19 cellular contexts compared by ENCODE assay signal in genomic region chr10:71203124-71203523, GRCh38. TPM values are rescaled to one million over a fixed set of nuclear protein-coding genes. Genes with fewer than 3 reads are reported as not detected.
DNase-seq lines count a peak whose midpoint lies in the region; ATAC-seq and TF ChIP-seq lines count a peak whose summit lies in the region.
"Had no signal": no experiment of that assay in that cellular context is flagged by ENCODE, and none has a peak within 500 bp of the region (broad histone marks: within the 10 kb centered on the region; RNA-seq: fewer than 3 reads in every experiment).

No MANE protein-coding gene starts in this region.

- H3K4me3 ChIP-seq in left ventricle myocardium inferior: no peak overlapping the region
- H3K4me3 ChIP-seq: BLaER1, HAP-1 had no signal

- TF ChIP-seq CTCF in left ventricle myocardium inferior (IDR thresholded peaks at IDR 0.05; ENCODE audit: borderline replicate concordance): no peak

- no peaks in the 10 kb centered on the region for H3K27me3 ChIP-seq in left ventricle myocardium inferior (ENCODE audit: low read depth)
- H3K27me3 ChIP-seq: BLaER1 had no signal

- peaks cover 16% of the 10 kb centered on the region for H3K9me3 ChIP-seq in left ventricle myocardium inferior (replicated peaks)

- H3K36me3 ChIP-seq in left ventricle myocardium inferior: no peaks in the 10 kb centered on the region
- H3K36me3 ChIP-seq: BLaER1, HAP-1 had no signal

- peak; percentile 0 for DNase-seq in activated CD8-positive, alpha-beta memory T cell treated with anti-CD3 and anti-CD28 coated beads, Interleukin-2, amount 50 U/mL, for 48 hours
- DNase-seq in activated CD8-positive, alpha-beta memory T cell treated with anti-CD3 and anti-CD28 coated beads, Interleukin-2, amount 50 U/mL, for 4 hours: no peak
- DNase-seq in cardiac septum (ENCODE audit: low spot score) (peak; percentile 29), left ventricle myocardium inferior (no peak), left ventricle myocardium superior (no peak), left cardiac atrium (no peak)
- no peak for DNase-seq in stimulated activated naive CD8-positive, alpha-beta T cell treated with anti-CD3 and anti-CD28 coated beads, Interleukin-15, Interleukin-2, amounts not matched to agents 100 U/mL and 50 U/mL, for 24 hours
- DNase-seq: Caco-2; CD4-positive, CD25-positive, alpha-beta regulatory T cell; CD8-positive, alpha-beta T cell; DMS153; DND-41; GOT3; HFFc6 had no signal

- intact Hi-C loops in cardiac septum (cut with DNase I): no loop called here
- intact Hi-C loops in left ventricle myocardium inferior (cut with micrococcal nuclease): loop anchor here (10.0 kb wide), 1 partner anchor 278 kb away; no protein-coding TSS in a partner anchor
- intact Hi-C loops in left ventricle myocardium superior (cut with micrococcal nuclease): loop anchor here (10.0 kb wide), 1 partner anchor 278 kb away; no protein-coding TSS in a partner anchor
- intact Hi-C loops in left cardiac atrium (cut with DNase I): no loop called here

- H3K27ac ChIP-seq in left ventricle myocardium inferior (replicated peaks): no peak overlapping the region
- H3K27ac ChIP-seq: 22Rv1, BLaER1, C4-2B had no signal

- H3K4me1 ChIP-seq in left ventricle myocardium inferior: peaks cover 21% of the 10 kb centered on the region
- H3K4me1 ChIP-seq: BLaER1, Caco-2 had no signal

- ATAC-seq in left ventricle myocardium superior (peak; percentile 66), left cardiac atrium (no peak)
- no peak for ATAC-seq in stimulated activated naive CD8-positive, alpha-beta T cell treated with anti-CD3 and anti-CD28 coated beads, Interleukin-15, Interleukin-2, amounts not matched to agents 100 U/mL and 50 U/mL, for 24 hours
- ATAC-seq: CD8-positive, alpha-beta T cell had no signal

RNA-seq across cellular contexts. Expression of gene UNC5B, which starts 9.2 kb away (rescaled TPM):
- total RNA-seq in cardiac septum: 22.4 TPM
- total RNA-seq in left ventricle myocardium inferior: 15.6 TPM
- 12.8 TPM for total RNA-seq in left ventricle myocardium superior
- 10 to 100 TPM; 12.4 to 17.7 TPM for total RNA-seq in left cardiac atrium
- total RNA-seq: B cell had no signal

Comparison
In these comparisons a context has a peak if more than half of its experiments do, and no peak if none do; other contexts are left out.
1. DNase-seq: peak in activated CD8-positive, alpha-beta memory T cell treated with anti-CD3 and anti-CD28 coated beads, Interleukin-2, amount 50 U/mL, for 48 hours (single experiment) and cardiac septum (single experiment); none in activated CD8-positive, alpha-beta memory T cell treated with anti-CD3 and anti-CD28 coated beads, Interleukin-2, amount 50 U/mL, for 4 hours (single experiment), left ventricle myocardium inferior (single experiment), left ventricle myocardium superior (single experiment), left cardiac atrium (single experiment) and stimulated activated naive CD8-positive, alpha-beta T cell treated with anti-CD3 and anti-CD28 coated beads, Interleukin-15, Interleukin-2, amounts not matched to agents 100 U/mL and 50 U/mL, for 24 hours (single experiment).
2. intact Hi-C loops: an anchor here in left ventricle myocardium inferior (10.0 kb wide) and left ventricle myocardium superior (10.0 kb wide); none called in cardiac septum and left cardiac atrium.